ENCODE assay signal across 1 cellular context in genomic region chr4:1512081-1512737, GRCh38.
TF ChIP-seq lines count a peak whose summit lies in the region.

No MANE protein-coding gene starts in this region.

TF ChIP-seq in A549, 52 proteins besides CTCF, POLR2A, EP300 and RAD21 (continued from another document):
- TF ChIP-seq HMGXB4 (CRISPR knock-in tag; IDR thresholded peaks at IDR 0.05; ENCODE audit: borderline replicate concordance) = no peak
- TF ChIP-seq FOSB (CRISPR knock-in tag; IDR thresholded peaks at IDR 0.05) = no peak
